1 cellular context compared by ENCODE assay signal in the genomic region with DNA sequence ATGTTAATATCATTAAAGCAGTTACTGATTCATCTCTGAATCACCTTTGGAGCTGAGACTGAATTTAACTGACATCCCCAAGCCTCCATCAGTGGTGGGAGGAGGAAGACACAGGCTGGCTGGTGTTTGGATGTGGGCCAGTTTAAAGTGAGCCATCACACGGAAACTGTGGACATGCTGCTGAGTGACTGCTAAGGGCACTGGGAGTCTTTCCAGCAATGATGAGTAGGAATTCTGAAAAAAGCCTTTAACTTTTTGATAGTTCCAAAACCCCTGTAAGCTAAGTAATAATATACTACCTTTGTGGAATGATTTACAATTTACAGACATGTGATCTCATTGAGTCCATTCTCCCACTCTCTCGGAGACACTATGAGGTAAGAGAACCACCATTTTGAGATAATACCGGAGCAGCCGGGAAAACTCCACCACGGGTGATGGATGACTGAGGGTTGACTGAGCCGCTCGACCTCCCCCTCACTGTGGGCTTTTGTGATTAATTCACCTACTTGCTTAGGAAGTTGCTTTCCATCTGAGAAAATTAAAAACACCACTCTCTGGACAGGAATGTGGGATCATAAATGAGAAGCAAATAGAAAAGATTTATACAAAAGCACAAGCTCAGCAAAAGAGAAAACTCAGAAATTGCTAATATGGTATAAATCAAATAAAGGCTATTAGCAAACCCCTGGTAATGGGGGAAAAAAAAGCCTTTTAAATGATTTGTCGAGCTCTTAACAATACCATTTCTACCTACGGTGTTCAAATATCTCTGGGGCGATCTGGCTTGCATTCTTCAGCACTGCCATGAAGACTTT.
TF ChIP-seq lines count a peak whose summit lies in the region.

No MANE protein-coding gene starts in this region.

TF ChIP-seq in SK-N-SH, 30 proteins besides CTCF, POLR2A, EP300 and RAD21 (continued from another document):
- peak; percentile 48; the same call in 1 of the 2 replicates for TF ChIP-seq ZBTB33 (IDR thresholded peaks at IDR 0.05; ENCODE audit: borderline replicate concordance, low read depth)
- no peak for TF ChIP-seq RCOR1 (IDR thresholded peaks at IDR 0.05; ENCODE audit: low read length)
- no peak for TF ChIP-seq MAX (IDR thresholded peaks at IDR 0.05; ENCODE audit: low read depth)
- TF ChIP-seq MEF2A (IDR thresholded peaks at IDR 0.05; ENCODE audit: borderline replicate concordance, low read depth): peak; percentile 8; the same call in 1 of the 2 replicates
- TF ChIP-seq, protein P1, sequence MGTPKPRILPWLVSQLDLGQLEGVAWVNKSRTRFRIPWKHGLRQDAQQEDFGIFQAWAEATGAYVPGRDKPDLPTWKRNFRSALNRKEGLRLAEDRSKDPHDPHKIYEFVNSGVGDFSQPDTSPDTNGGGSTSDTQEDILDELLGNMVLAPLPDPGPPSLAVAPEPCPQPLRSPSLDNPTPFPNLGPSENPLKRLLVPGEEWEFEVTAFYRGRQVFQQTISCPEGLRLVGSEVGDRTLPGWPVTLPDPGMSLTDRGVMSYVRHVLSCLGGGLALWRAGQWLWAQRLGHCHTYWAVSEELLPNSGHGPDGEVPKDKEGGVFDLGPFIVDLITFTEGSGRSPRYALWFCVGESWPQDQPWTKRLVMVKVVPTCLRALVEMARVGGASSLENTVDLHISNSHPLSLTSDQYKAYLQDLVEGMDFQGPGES (IDR thresholded peaks at IDR 0.05; ENCODE audit: low read depth, low read length): no peak
- no peak for TF ChIP-seq NRF1 (IDR thresholded peaks at IDR 0.05; ENCODE audit: low read depth, low read length)
- TF ChIP-seq POLR2AphosphoS5 (IDR thresholded peaks at IDR 0.05; ENCODE audit: low read depth, low read length): peak; percentile 54; the same call in 1 of the 2 replicates
- TF ChIP-seq GATA2 (CRISPR knock-in tag; IDR thresholded peaks at IDR 0.05): no peak
- TF ChIP-seq, protein P2, sequence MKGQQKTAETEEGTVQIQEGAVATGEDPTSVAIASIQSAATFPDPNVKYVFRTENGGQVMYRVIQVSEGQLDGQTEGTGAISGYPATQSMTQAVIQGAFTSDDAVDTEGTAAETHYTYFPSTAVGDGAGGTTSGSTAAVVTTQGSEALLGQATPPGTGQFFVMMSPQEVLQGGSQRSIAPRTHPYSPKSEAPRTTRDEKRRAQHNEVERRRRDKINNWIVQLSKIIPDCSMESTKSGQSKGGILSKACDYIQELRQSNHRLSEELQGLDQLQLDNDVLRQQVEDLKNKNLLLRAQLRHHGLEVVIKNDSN (IDR thresholded peaks at IDR 0.05; ENCODE audit: borderline replicate concordance, low read depth): no peak
- peak; percentile 95 for TF ChIP-seq NFIC (IDR thresholded peaks at IDR 0.05; ENCODE audit: borderline replicate concordance)
- TF ChIP-seq PBX3 (IDR thresholded peaks at IDR 0.05): peak; percentile 72
TF ChIP-seq in SK-N-SH: peak in this region for 13.
